ENCODE assay signal across 8 cellular contexts in the genomic region with DNA sequence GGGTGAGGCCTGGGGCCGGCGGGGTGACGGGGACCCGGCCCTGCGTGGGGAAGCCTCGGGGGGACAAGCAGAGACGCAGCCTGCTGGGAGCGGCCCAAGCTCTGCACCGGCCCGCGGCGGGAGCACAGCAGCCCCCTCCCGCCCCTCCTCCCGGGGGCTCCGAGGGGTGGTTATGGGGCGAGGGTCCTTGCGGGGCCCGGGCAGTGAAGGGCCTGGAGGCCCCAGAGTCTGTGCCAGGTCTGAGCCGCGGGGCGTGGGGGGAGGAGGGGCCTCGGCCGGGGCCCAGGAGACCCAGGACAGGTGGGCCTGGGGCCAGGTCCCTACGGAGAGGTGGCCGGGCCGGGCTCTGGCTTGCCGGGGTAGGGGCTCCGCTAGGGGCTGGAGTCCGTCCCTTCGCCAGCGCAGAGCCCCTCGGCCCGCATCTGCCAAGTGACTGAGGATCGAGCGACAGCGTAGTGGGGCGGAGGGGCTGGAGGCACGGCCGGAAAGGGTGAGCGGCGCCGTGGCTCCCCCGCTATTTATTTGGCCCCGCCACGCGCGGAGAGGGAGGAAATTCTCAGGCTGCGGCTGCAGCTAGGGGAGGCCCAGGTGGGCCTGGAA. TPM values are rescaled to one million over a fixed set of nuclear protein-coding genes. Genes with fewer than 3 reads are reported as not detected.
DNase-seq lines count a peak whose midpoint lies in the region; TF ChIP-seq lines count a peak whose summit lies in the region.

No MANE protein-coding gene starts in this region.

- H3K36me3 Mint-ChIP-seq in activated naive CD4-positive, alpha-beta T cell treated with anti-CD3 and anti-CD28 coated beads, Interleukin-2, amount 50 U/mL, for 24 hours: no peaks in the 10 kb centered on the region
- no peaks in the 10 kb centered on the region for H3K36me3 Mint-ChIP-seq in MCF 10A (ENCODE audit: insufficient read depth, unreplicated experiment)

- peak overlapping the region; percentile 45 to 75 for H3K4me3 ChIP-seq in mesenchymal stem cell (ENCODE audit: insufficient read depth in 1 of 2, low read depth in 1 of 2, low read length in 2 of 2)
- H3K4me3 ChIP-seq in uterus: peak overlapping the region; percentile 50 to 73

- 83% methylated on average over 48 of the region's 48 CpGs for WGBS in mesenchymal stem cell

- TF ChIP-seq POLR2A in uterus (IDR thresholded peaks at IDR 0.05): no peak

- H3K9me3 ChIP-seq in mesenchymal stem cell (ENCODE audit: control insufficient read depth, low read length) (no peaks in the 10 kb centered on the region), uterus (no peaks in the 10 kb centered on the region)

- H3K4me3 Mint-ChIP-seq in activated naive CD4-positive, alpha-beta T cell treated with anti-CD3 and anti-CD28 coated beads, Interleukin-2, amount 50 U/mL, for 24 hours: peak overlapping the region; percentile 79
- H3K4me3 Mint-ChIP-seq in MCF 10A (ENCODE audit: unreplicated experiment): peak overlapping the region; percentile 65

- H4K8ac ChIP-seq in mesenchymal stem cell (ENCODE audit: low read length): no peak overlapping the region

- H3K27ac ChIP-seq in mesenchymal stem cell (ENCODE audit: low read length, poor library complexity, severe bottlenecking) (no peak overlapping the region), uterus (peak overlapping the region in 1 of 2 donors; percentile 44)

- H2BK120ac ChIP-seq in mesenchymal stem cell (ENCODE audit: low read depth, low read length): no peak overlapping the region

- H3K14ac ChIP-seq in mesenchymal stem cell (ENCODE audit: low read length in 2 of 2): no peak overlapping the region

- peaks cover 4 to 41% of the 10 kb centered on the region in 2 experiments for H3K27me3 ChIP-seq in mesenchymal stem cell (ENCODE audit: control insufficient read depth in 1 of 2, insufficient read depth in 1 of 2, low read length in 2 of 2)
- no peaks in the 10 kb centered on the region for H3K27me3 ChIP-seq in uterus

- no peak overlapping the region for H2BK15ac ChIP-seq in mesenchymal stem cell (ENCODE audit: low read depth, poor library complexity, severe bottlenecking)

- no peak overlapping the region for H2BK5ac ChIP-seq in mesenchymal stem cell (ENCODE audit: low read depth, low read length, poor library complexity, severe bottlenecking)

- no peaks in the 10 kb centered on the region for H3K79me1 ChIP-seq in mesenchymal stem cell (replicated peaks; ENCODE audit: low read length, poor library complexity, severe bottlenecking)

- H3K27me3 Mint-ChIP-seq in activated naive CD4-positive, alpha-beta T cell treated with anti-CD3 and anti-CD28 coated beads, Interleukin-2, amount 50 U/mL, for 24 hours: peaks cover 4% of the 10 kb centered on the region
- H3K27me3 Mint-ChIP-seq in MCF 10A (ENCODE audit: insufficient read depth, unreplicated experiment): no peaks in the 10 kb centered on the region

- no peak for TF ChIP-seq CTCF in MCF 10A (IDR thresholded peaks at IDR 0.05; ENCODE audit: unreplicated experiment)
- no peak for TF ChIP-seq CTCF in uterus (IDR thresholded peaks at IDR 0.05)

- POLR2A ChIA-PET in MCF 10A (lab: Yijun Ruan, JAX): no interaction called here

- no peak overlapping the region for H3K4me2 ChIP-seq in mesenchymal stem cell (ENCODE audit: low read length, poor library complexity, severe bottlenecking)

- H3K27ac Mint-ChIP-seq in activated naive CD4-positive, alpha-beta T cell treated with anti-CD3 and anti-CD28 coated beads, Interleukin-2, amount 50 U/mL, for 24 hours: no peak overlapping the region
- no peak overlapping the region for H3K27ac Mint-ChIP-seq in MCF 10A (ENCODE audit: low read depth, unreplicated experiment)

- peak overlapping the region; percentile 7 for H4K91ac ChIP-seq in mesenchymal stem cell (ENCODE audit: low read length)

- no peak overlapping the region for H2AFZ ChIP-seq in mesenchymal stem cell (ENCODE audit: low read depth, low read length)

- H2AK5ac ChIP-seq in mesenchymal stem cell (ENCODE audit: low read length, severe bottlenecking): no peak overlapping the region

- peak overlapping the region in 1 of 2 experiments; percentile 28 for H3K18ac ChIP-seq in mesenchymal stem cell (ENCODE audit: low read depth in 1 of 2, low read length in 2 of 2)

- no peak overlapping the region for H2BK12ac ChIP-seq in mesenchymal stem cell (ENCODE audit: low read length in 2 of 2)

- H3K36me3 ChIP-seq in mesenchymal stem cell (ENCODE audit: control insufficient read depth in 1 of 2, insufficient read depth in 2 of 2, low read depth in 1 of 2, low read length in 2 of 2): peaks cover 0 to 9% of the 10 kb centered on the region in 2 experiments
- H3K36me3 ChIP-seq in uterus: no peaks in the 10 kb centered on the region

- no TSS peak for BruUV-seq in MCF 10A (replicated peaks; lab: Mats Ljungman, UMichigan)

- H3K23ac ChIP-seq in mesenchymal stem cell (ENCODE audit: low read length in 2 of 2): no peak overlapping the region

- peak overlapping the region; percentile 36 for H3K9ac ChIP-seq in mesenchymal stem cell (ENCODE audit: low read length)

- H3K4me1 Mint-ChIP-seq in activated naive CD4-positive, alpha-beta T cell treated with anti-CD3 and anti-CD28 coated beads, Interleukin-2, amount 50 U/mL, for 24 hours: peaks cover 5% of the 10 kb centered on the region
- H3K4me1 Mint-ChIP-seq in MCF 10A (ENCODE audit: insufficient read depth, unreplicated experiment): no peaks in the 10 kb centered on the region

- H3K4me1 ChIP-seq in mesenchymal stem cell (ENCODE audit: control insufficient read depth, insufficient read depth, low read depth, low read length) (peaks cover 14% of the 10 kb centered on the region), uterus (peaks cover 0 to 16% of the 10 kb centered on the region in 2 donors)

- DNase-seq in activated naive CD4-positive, alpha-beta T cell treated with anti-CD3 and anti-CD28 coated beads, Interleukin-2, amount 50 U/mL, for 16 hours: no peak
- no peak for DNase-seq in MCF 10A (ENCODE audit: unreplicated experiment)
- DNase-seq in mesenchymal stem cell: no peak
- DNase-seq in uterus: no peak
- no peak for DNase-seq in NCI-H226
- no peak for DNase-seq in inferior parietal cortex (ENCODE audit: extremely low spot score)
- no peak for DNase-seq in AG08395 (ENCODE audit: low spot score)

- intact Hi-C loops in MCF 10A (cut with micrococcal nuclease) (loop anchor here (5.0 kb wide), 1 partner anchor 155 kb away; no protein-coding TSS in a partner anchor), uterus (cut with DNase I; ENCODE audit: low total_unique reads) (no loop called here)

- H3K9me3 Mint-ChIP-seq in activated naive CD4-positive, alpha-beta T cell treated with anti-CD3 and anti-CD28 coated beads, Interleukin-2, amount 50 U/mL, for 24 hours: no peaks in the 10 kb centered on the region
- no peaks in the 10 kb centered on the region for H3K9me3 Mint-ChIP-seq in MCF 10A (ENCODE audit: unreplicated experiment)

- no peak overlapping the region for H3K4ac ChIP-seq in mesenchymal stem cell (ENCODE audit: low read depth in 1 of 2, low read length in 2 of 2)

- CTCF ChIA-PET in MCF 10A (lab: Yijun Ruan, JAX): no interaction called here

RNA-seq across cellular contexts. Expression of a gene that starts 0.5 kb away (rescaled TPM):
- 0.34 and 0.68 TPM in 2 replicates for total RNA-seq in MCF 10A (2022)
- polyA plus RNA-seq in mesenchymal stem cell (2013, experiment 1 of 2): 0.87 TPM
- polyA plus RNA-seq in mesenchymal stem cell (2013, experiment 2 of 2): 1.2 TPM
- 10 to 100 TPM in 1 of 4 donors, 1 to 10 TPM in 3; 2.0 to 42.1 (median 7.7) TPM for total RNA-seq in uterus

RNA-seq across cellular contexts. Expression of a gene that starts 35.8 kb away (rescaled TPM):
- total RNA-seq in MCF 10A (2022) (11.2 and 17.6 TPM in 2 replicates), uterus (10 to 100 TPM in 1 of 4 donors, 1 to 10 TPM in 1, under 1 TPM in 1, not detected in 1; 0.51 to 11.0 (median 9.4) TPM)
- polyA plus RNA-seq in mesenchymal stem cell (2013, experiment 1 of 2): 2.3 TPM
- polyA plus RNA-seq in mesenchymal stem cell (2013, experiment 2 of 2): 2.5 TPM

RNA-seq across cellular contexts. Expression of a gene that starts 40.2 kb away (rescaled TPM):
- total RNA-seq in MCF 10A (2022) (not detected in 2 replicates), uterus (10 to 100 TPM in 3 of 4 donors, under 1 TPM in 1; 0.51 to 64.7 (median 34.4) TPM)
- polyA plus RNA-seq in mesenchymal stem cell (2013, experiment 1 of 2): 40.7 TPM
- polyA plus RNA-seq in mesenchymal stem cell (2013, experiment 2 of 2): 42.6 TPM

RNA-seq across cellular contexts. Expression of a gene that starts 52.3 kb away (rescaled TPM):
- 31.1 and 50.5 TPM in 2 replicates for total RNA-seq in MCF 10A (2022)
- polyA plus RNA-seq in mesenchymal stem cell (2013, experiment 1 of 2): 120 TPM
- polyA plus RNA-seq in mesenchymal stem cell (2013, experiment 2 of 2): 119 TPM
- total RNA-seq in uterus: 100 to 1,000 TPM in 3 of 4 donors, 10 to 100 TPM in 1; 76.1 to 377 (median 163) TPM
